1 cellular context compared by ENCODE assay signal in genomic region chrX:118974088-118974907, GRCh38.
TF ChIP-seq lines count a peak whose summit lies in the region.

Gene LONRF3 (plus strand): TSS chrX:118974618. CDS start chrX:118974781, 163 bp downstream.

TF ChIP-seq in K562, 482 proteins besides CTCF, POLR2A, EP300 and RAD21 (continued from another document and continues in another):
- TF ChIP-seq ZBTB40 (IDR thresholded peaks at IDR 0.05) (0 out of 2 replicates have a peak, but pooled peaks have one; percentile 10), ZBTB40 (CRISPR knock-in tag; IDR thresholded peaks at IDR 0.05) (no peak), E2F6 (IDR thresholded peaks at IDR 0.05; ENCODE audit: borderline replicate concordance in 1 of 2, extremely low read depth in 1 of 2, insufficient read depth in 1 of 2, insufficient read length in 1 of 2, low read depth in 1 of 2, low read length in 1 of 2, poor library complexity in 1 of 2, severe bottlenecking in 1 of 2) (peak in 1 of 2 experiments; percentile 42), ATF2 (CRISPR knock-in tag; IDR thresholded peaks at IDR 0.05) (no peak), TRIM25 (IDR thresholded peaks at IDR 0.05; ENCODE audit: borderline replicate concordance) (no peak), DPF2 (IDR thresholded peaks at IDR 0.05) (no peak), RAD51 (IDR thresholded peaks at IDR 0.05; ENCODE audit: borderline replicate concordance, low read depth) (peak; percentile 87), ATF7 (IDR thresholded peaks at IDR 0.05) (no peak), BACH1 (tag; IDR thresholded peaks at IDR 0.05) (no peak), CHD1 (IDR thresholded peaks at IDR 0.05; ENCODE audit: low read length) (no peak), TSC22D4 (tag; IDR thresholded peaks at IDR 0.05) (no peak), MAFK (IDR thresholded peaks at IDR 0.05; ENCODE audit: low read length) (no peak), MECOM (CRISPR knock-in tag; IDR thresholded peaks at IDR 0.05) (no peak), NFE2 (IDR thresholded peaks at IDR 0.05; ENCODE audit: low read depth) (no peak), ETS2 (tag; IDR thresholded peaks at IDR 0.05; ENCODE audit: borderline replicate concordance, poor library complexity, severe bottlenecking) (no peak), MCM5 (IDR thresholded peaks at IDR 0.05; ENCODE audit: low read depth) (no peak), ZNF696 (CRISPR knock-in tag; conservative IDR thresholded peaks at IDR 0.05) (no peak), KAT7 (CRISPR knock-in tag; IDR thresholded peaks at IDR 0.05; ENCODE audit: borderline replicate concordance) (no peak), RBM25 (IDR thresholded peaks at IDR 0.05; ENCODE audit: low read depth, low read length, severe bottlenecking) (no peak), ARID2 (IDR thresholded peaks at IDR 0.05) (no peak), ZBED1 (IDR thresholded peaks at IDR 0.05) (no peak), TBL1XR1 (IDR thresholded peaks at IDR 0.05; ENCODE audit: low read length in 2 of 2) (no peak), TAL1 (IDR thresholded peaks at IDR 0.05) (no peak), POLR2G (IDR thresholded peaks at IDR 0.05; ENCODE audit: low read depth, low read length) (peak; percentile 78), ARHGAP35 (IDR thresholded peaks at IDR 0.05; ENCODE audit: partially characterized antibody) (no peak), TAF15 (IDR thresholded peaks at IDR 0.05; ENCODE audit: low read depth, low read length) (no peak), KLF16 (IDR thresholded peaks at IDR 0.05) (no peak), USF2 (CRISPR knock-in tag; IDR thresholded peaks at IDR 0.05) (peak; percentile 74), E2F1 (CRISPR knock-in tag; IDR thresholded peaks at IDR 0.05) (no peak), SMAD1 (IDR thresholded peaks at IDR 0.05; ENCODE audit: low read depth, low read length, partially characterized antibody) (no peak), TGIF2 (CRISPR knock-in tag; IDR thresholded peaks at IDR 0.05) (no peak), PREB (CRISPR knock-in tag; IDR thresholded peaks at IDR 0.05) (no peak), FOXK1 (CRISPR knock-in tag; IDR thresholded peaks at IDR 0.05; ENCODE audit: borderline replicate concordance) (no peak), ZNF780A (CRISPR knock-in tag; IDR thresholded peaks at IDR 0.05) (no peak), DIDO1 (tag; IDR thresholded peaks at IDR 0.05; ENCODE audit: low read depth) (no peak), ARID4B (CRISPR knock-in tag; IDR thresholded peaks at IDR 0.05) (no peak), ZZZ3 (IDR thresholded peaks at IDR 0.05) (no peak), ERF (CRISPR knock-in tag; IDR thresholded peaks at IDR 0.05) (no peak), SAFB2 (IDR thresholded peaks at IDR 0.05; ENCODE audit: borderline replicate concordance, low read depth, low read length, severe bottlenecking) (no peak), TFE3 (CRISPR knock-in tag; IDR thresholded peaks at IDR 0.05) (peak; percentile 87), PPARD (CRISPR knock-in tag; IDR thresholded peaks at IDR 0.05) (no peak)
